ENCODE assay signal across 26 cellular contexts in the genomic region with DNA sequence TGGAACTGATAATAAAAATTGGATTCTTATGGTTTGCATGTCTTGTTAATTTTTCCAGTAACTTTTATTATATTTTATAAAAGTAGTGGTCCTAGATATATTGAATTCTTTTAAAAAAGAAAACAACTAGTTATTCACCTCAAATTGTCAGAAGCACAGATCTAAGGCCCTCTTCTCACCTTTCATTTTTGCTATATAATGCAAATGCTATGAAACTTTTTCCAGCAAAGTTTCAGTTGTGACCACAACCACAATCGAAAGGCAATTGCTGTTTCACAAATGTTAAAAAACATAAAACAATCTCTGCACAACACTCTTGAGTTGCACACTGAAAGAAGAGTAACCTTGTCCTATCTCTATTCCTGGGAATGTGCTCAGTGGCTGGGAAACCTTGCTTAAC.
"Had no signal": no experiment of that assay in that cellular context is flagged by ENCODE, and none has a peak within 500 bp of the region (broad histone marks: within the 10 kb centered on the region; RNA-seq: fewer than 3 reads in every experiment).

No MANE protein-coding gene starts in this region.

- H3K36me3 ChIP-seq: colonic mucosa, esophagus squamous epithelium, gastrocnemius medialis, heart right ventricle, left lung, lower lobe of right lung had no signal

- H3K4me1 Mint-ChIP-seq: endodermal cell, immature natural killer cell, mesothelial cell of epicardium, naive B cell had no signal

- H3K4me3 ChIP-seq: colonic mucosa, esophagus squamous epithelium, gastrocnemius medialis, heart right ventricle, left lung, lower lobe of right lung, mucosa of descending colon had no signal

- H3K4me3 Mint-ChIP-seq: dendritic cell treated with granulocyte-macrophage colony-stimulating factor and Interleukin-4, amounts not matched to agents 40 ng/mL and 50 ng/mL, for 4 days; effector memory CD8-positive, alpha-beta T cell; endodermal cell; immature natural killer cell; mesothelial cell of epicardium; naive B cell had no signal

- H3K36me3 Mint-ChIP-seq: immature natural killer cell had no signal

- H3K27ac Mint-ChIP-seq: dendritic cell treated with granulocyte-macrophage colony-stimulating factor and Interleukin-4, amounts not matched to agents 40 ng/mL and 50 ng/mL, for 4 days; effector memory CD8-positive, alpha-beta T cell; endodermal cell; immature natural killer cell; mesothelial cell of epicardium; naive B cell had no signal

- H3K4me1 ChIP-seq: colonic mucosa, esophagus squamous epithelium, gastrocnemius medialis, heart right ventricle, left lung, lower lobe of right lung had no signal

- H3K27me3 Mint-ChIP-seq: dendritic cell treated with granulocyte-macrophage colony-stimulating factor and Interleukin-4, amounts not matched to agents 40 ng/mL and 50 ng/mL, for 4 days; effector memory CD8-positive, alpha-beta T cell; naive B cell had no signal

- DNase-seq: colonic mucosa; cortex of kidney; effector CD8-positive, alpha-beta T cell; effector memory CD8-positive, alpha-beta T cell; endodermal cell; erythroblast; esophagus squamous epithelium; foreskin fibroblast; foreskin melanocyte; gastrocnemius medialis; glutamatergic neuron; head of caudate nucleus; heart right ventricle; hypothalamus; immature natural killer cell; left cardiac atrium; left lung; left ventricle myocardium superior; lower lobe of right lung; mesenchymal stem cell; mucosa of descending colon; naive B cell had no signal

- ATAC-seq: effector memory CD8-positive, alpha-beta T cell; esophagus mucosa; gastrocnemius medialis; heart right ventricle; left cardiac atrium; left lung; left ventricle myocardium superior; lower lobe of right lung; mucosa of descending colon had no signal

- H3K27me3 ChIP-seq: colonic mucosa, esophagus squamous epithelium, gastrocnemius medialis, heart right ventricle, left lung had no signal

- H3K9me3 ChIP-seq: colonic mucosa, gastrocnemius medialis had no signal

- H3K27ac ChIP-seq: colonic mucosa, epithelial cell of prostate, esophagus squamous epithelium, gastrocnemius medialis, heart right ventricle, left lung, lower lobe of right lung had no signal
